8 cellular contexts compared by ENCODE assay signal in the genomic region with DNA sequence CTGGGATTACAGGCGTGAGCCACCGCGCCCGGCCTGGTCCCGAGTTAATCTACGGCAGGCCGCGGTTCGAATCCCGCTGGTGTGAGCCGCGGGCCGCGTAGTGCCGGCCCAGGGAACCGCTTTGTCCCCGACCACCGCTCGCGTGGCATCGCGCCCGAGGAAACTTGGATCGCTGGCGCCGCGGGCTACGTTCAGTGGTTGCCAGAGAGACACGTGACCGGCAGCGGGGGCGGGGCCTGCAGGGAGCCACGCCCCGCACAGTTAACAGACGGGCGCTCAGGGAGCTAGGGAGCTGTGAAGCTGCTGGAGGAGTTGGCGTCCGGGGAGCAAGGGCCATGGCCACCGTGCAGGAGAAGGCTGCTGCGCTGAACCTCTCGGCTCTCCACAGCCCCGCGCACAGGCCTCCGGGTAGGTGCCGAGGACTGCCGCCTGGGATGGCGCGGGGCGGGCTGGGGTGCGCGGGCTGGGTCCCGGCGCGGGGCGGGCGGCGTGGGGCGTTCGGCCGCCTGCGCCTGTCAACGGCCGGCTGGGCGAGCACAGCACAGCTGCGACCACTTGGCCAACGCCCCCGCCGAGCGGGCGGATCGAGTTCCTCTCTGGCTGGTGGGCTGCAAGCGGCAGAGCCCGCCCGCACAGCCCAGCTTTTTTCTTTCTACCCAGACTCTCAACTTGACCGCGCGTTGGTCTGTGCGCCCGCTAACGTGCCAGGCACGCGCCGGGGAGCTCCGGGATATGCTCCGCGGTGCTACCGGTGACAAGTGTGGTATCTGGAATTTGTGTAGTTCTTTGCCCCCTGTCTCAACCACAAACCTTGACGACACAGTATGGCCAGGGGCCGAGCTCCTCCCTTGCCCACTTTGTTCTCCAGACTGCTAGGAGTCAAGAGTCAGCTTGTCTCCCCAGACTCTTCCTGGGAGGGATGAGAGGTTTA. TPM values are rescaled to one million over a fixed set of nuclear protein-coding genes. Genes with fewer than 3 reads are reported as not detected.
DNase-seq lines count a peak whose midpoint lies in the region; ATAC-seq and TF ChIP-seq lines count a peak whose summit lies in the region.

A gene (plus strand): TSS at position 258 of the 931 bp plus-strand sequence. CDS start 78 bp downstream, at position 336.

- peaks cover 12% of the 10 kb centered on the region for H3K27me3 ChIP-seq in CD4-positive, alpha-beta T cell (ENCODE audit: control insufficient read depth, insufficient read depth, low read length)
- peaks cover 0 to 3% of the 10 kb centered on the region in 2 donors for H3K27me3 ChIP-seq in mucosa of rectum (ENCODE audit: control insufficient read depth in 2 of 2, insufficient read depth in 2 of 2, low read length in 2 of 2)

- H3K36me3 ChIP-seq in mucosa of rectum (ENCODE audit: control insufficient read depth in 2 of 2, insufficient read depth in 2 of 2, low read length in 2 of 2), result no peaks in the 10 kb centered on the region

- peaks cover 10% of the 10 kb centered on the region for H3K27me3 Mint-ChIP-seq in CD4-positive, alpha-beta T cell

- no peaks in the 10 kb centered on the region for H3K36me3 Mint-ChIP-seq in CD4-positive, alpha-beta T cell (ENCODE audit: low read depth)

- H3K9me3 ChIP-seq in CD4-positive, alpha-beta T cell (ENCODE audit: control insufficient read depth, low read length), result no peaks in the 10 kb centered on the region
- no peaks in the 10 kb centered on the region for H3K9me3 ChIP-seq in mucosa of rectum (ENCODE audit: control insufficient read depth in 2 of 2, low read length in 2 of 2)

- peak within 1 kb of the TSS; percentile 73 for H3K27ac Mint-ChIP-seq in CD4-positive, alpha-beta T cell

- POLR2A ChIA-PET in CD4-positive, alpha-beta T cell (lab: Charles Lee), result interaction anchor here (0.6 to 2.1 kb wide), 12 partner anchors 10 to 285 kb away, joined by 3 to 34 read pairs (median 4); a partner anchor contains a TSS

- H3K4me1 ChIP-seq in mucosa of rectum (ENCODE audit: control insufficient read depth in 2 of 2, insufficient read depth in 2 of 2, low read length in 2 of 2), result peaks cover 11% of the 10 kb centered on the region in 2 donors

- no peaks in the 10 kb centered on the region for H3K9me3 Mint-ChIP-seq in CD4-positive, alpha-beta T cell

- intact Hi-C loops in CD4-positive, alpha-beta T cell (cut with DNase I, micrococcal nuclease), result loop anchor here (1.0 to 10.0 kb wide), 3 partner anchors 21 to 121 kb away; a partner anchor contains a TSS

- ATAC-seq in CD4-positive, alpha-beta T cell (ENCODE audit: poor library complexity), result peak; percentile 76
- ATAC-seq in GM19452 (IDR thresholded peaks at IDR 0.05; ENCODE audit: unreplicated experiment) (peak; percentile 63), HG03565 (IDR thresholded peaks at IDR 0.05; ENCODE audit: unreplicated experiment) (peak; percentile 57), esophagus mucosa (peak; percentile 93)

- H3K9ac ChIP-seq in mucosa of rectum (ENCODE audit: low read depth in 1 of 2, low read length in 2 of 2), result peak within 1 kb of the TSS; percentile 41 to 64

- CTCF ChIA-PET in CD4-positive, alpha-beta T cell (lab: Charles Lee), result interaction anchor here (2.5 kb wide), 1 partner anchor 50 kb away, joined by 6 read pairs; no protein-coding TSS in a partner anchor

- H3K4me3 Mint-ChIP-seq in CD4-positive, alpha-beta T cell, result peak within 1 kb of the TSS; percentile 96

- H3K4me1 Mint-ChIP-seq in CD4-positive, alpha-beta T cell (ENCODE audit: low read depth), result peaks cover 55% of the 10 kb centered on the region

- H3K4me3 ChIP-seq in mucosa of rectum (ENCODE audit: low read length in 2 of 2), result peak within 1 kb of the TSS; percentile 66 to 77

- TF ChIP-seq CTCF in CD4-positive, alpha-beta T cell (IDR thresholded peaks at IDR 0.05), result no peak

- peak; percentile 57 to 79 (median 70) for DNase-seq in CD4-positive, alpha-beta T cell
- peak; percentile 68 for DNase-seq in NOMO-1 treated with DMSO at 0.1 percent for 48 hours (lab: John Stamatoyannopoulos, UW; ENCODE audit: unreplicated experiment)
- peak; percentile 80 for DNase-seq in activated T-cell treated with anti-CD3 and anti-CD28 coated beads for 48 hours (ENCODE audit: low read depth)
- peak; percentile 64 to 67 for DNase-seq in stimulated activated CD8-positive, alpha-beta memory T cell treated with anti-CD3 and anti-CD28 coated beads, Interleukin-2, amount 100 ng/mL, for 48 hours (ENCODE audit: low read depth in 2 of 2)

- H3K27ac ChIP-seq in CD4-positive, alpha-beta T cell (ENCODE audit: low read depth, low read length), result no peak within 1 kb of the TSS
- H3K27ac ChIP-seq in mucosa of rectum (ENCODE audit: low read depth in 2 of 2, low read length in 2 of 2), result peak within 1 kb of the TSS; percentile 36 to 43

RNA-seq across cellular contexts. Expression of the gene that starts here (rescaled TPM):
- 1 to 10 TPM; 2.9 to 3.1 TPM for total RNA-seq in CD4-positive, alpha-beta T cell
- 5.6 TPM for total RNA-seq in esophagus mucosa
